In genomic region chr20:58892126-58892931, GRCh38 we compare ENCODE assay signal across 1 cellular context.
TF ChIP-seq lines count a peak whose summit lies in the region.

No MANE protein-coding gene starts in this region.

TF ChIP-seq in HEK293, 187 proteins besides CTCF, POLR2A, EP300 and RAD21 (continued from another document):
- TF ChIP-seq ZNF670 (tag by site-specific recombination; IDR thresholded peaks at IDR 0.05; ENCODE audit: low read depth) (no peak), ZNF600 (tag by site-specific recombination; IDR thresholded peaks at IDR 0.05) (no peak), ZXDB (tag by site-specific recombination; IDR thresholded peaks at IDR 0.05) (peak; percentile 58; the same call in 1 of the 2 replicates), ZNF561 (tag by site-specific recombination; IDR thresholded peaks at IDR 0.05; ENCODE audit: borderline replicate concordance) (no peak; the same call in 1 of the 2 replicates), HOXA7 (CRISPR knock-in tag; IDR thresholded peaks at IDR 0.05; ENCODE audit: borderline replicate concordance) (no peak), ZBTB20 (tag by site-specific recombination; IDR thresholded peaks at IDR 0.05) (no peak; the same call in 1 of the 2 replicates), ZNF239 (tag by site-specific recombination; IDR thresholded peaks at IDR 0.05) (no peak), ZBTB11 (tag by site-specific recombination; conservative IDR thresholded peaks at IDR 0.05; ENCODE audit: low read depth) (peak; percentile 75), ZNF121 (tag by site-specific recombination; IDR thresholded peaks at IDR 0.05) (no peak), ZBTB8A (tag by site-specific recombination; IDR thresholded peaks at IDR 0.05) (peak; percentile 92), ZNF398 (tag by site-specific recombination; IDR thresholded peaks at IDR 0.05) (peak; percentile 98), ZNF660 (tag by site-specific recombination; IDR thresholded peaks at IDR 0.05) (no peak), ZNF449 (tag by site-specific recombination; IDR thresholded peaks at IDR 0.05) (no peak), ZSCAN30 (tag by site-specific recombination; IDR thresholded peaks at IDR 0.05) (no peak), KLF7 (tag by site-specific recombination; IDR thresholded peaks at IDR 0.05; ENCODE audit: borderline replicate concordance) (no peak), ZNF48 (tag by site-specific recombination; IDR thresholded peaks at IDR 0.05) (no peak), ZNF214 (tag by site-specific recombination; IDR thresholded peaks at IDR 0.05; ENCODE audit: borderline replicate concordance) (no peak), ZNF266 (tag by site-specific recombination; IDR thresholded peaks at IDR 0.05; ENCODE audit: low read depth) (no peak), ZNF37A (tag by site-specific recombination; IDR thresholded peaks at IDR 0.05) (no peak), ZNF157 (tag by site-specific recombination; IDR thresholded peaks at IDR 0.05) (no peak), ZNF544 (tag by site-specific recombination; IDR thresholded peaks at IDR 0.05) (no peak), ZNF571 (tag by site-specific recombination; IDR thresholded peaks at IDR 0.05) (no peak), ZNF341 (tag by site-specific recombination; IDR thresholded peaks at IDR 0.05; ENCODE audit: low read depth) (peak; percentile 36), TRIM28 (IDR thresholded peaks at IDR 0.05; ENCODE audit: borderline replicate concordance, low read length) (no peak), ZNF837 (tag by site-specific recombination; IDR thresholded peaks at IDR 0.05) (no peak), ZNF248 (tag by site-specific recombination; IDR thresholded peaks at IDR 0.05) (no peak), ZNF391 (tag by site-specific recombination; IDR thresholded peaks at IDR 0.05; ENCODE audit: borderline replicate concordance, low read depth) (no peak), ZFHX2 (tag by site-specific recombination; conservative IDR thresholded peaks at IDR 0.05) (peak; percentile 40), PRDM4 (tag by site-specific recombination; IDR thresholded peaks at IDR 0.05) (peak; percentile 83), ZNF174 (tag by site-specific recombination; IDR thresholded peaks at IDR 0.05) (no peak), ZNF221 (tag by site-specific recombination; IDR thresholded peaks at IDR 0.05; ENCODE audit: borderline replicate concordance) (no peak), ZNF335 (tag by site-specific recombination; conservative IDR thresholded peaks at IDR 0.05) (peak; percentile 91), EGR2 (tag by site-specific recombination; IDR thresholded peaks at IDR 0.05; ENCODE audit: low read depth) (peak; percentile 30; the same call in 1 of the 2 replicates), ATF2 (tag by site-specific recombination; IDR thresholded peaks at IDR 0.05; ENCODE audit: low read depth) (peak; percentile 19; the same call in 1 of the 2 replicates), ZNF549 (tag by site-specific recombination; IDR thresholded peaks at IDR 0.05) (no peak), ZNF19 (tag by site-specific recombination; IDR thresholded peaks at IDR 0.05; ENCODE audit: low read depth) (no peak)
